1 cellular context compared by ENCODE assay signal in genomic region chr9:129317179-129318011, GRCh38.
TF ChIP-seq lines count a peak whose summit lies in the region.

No MANE protein-coding gene starts in this region.

TF ChIP-seq in HepG2, 621 proteins besides CTCF, POLR2A, EP300 and RAD21 (continued from another document and continues in another):
- TF ChIP-seq, protein P1, sequence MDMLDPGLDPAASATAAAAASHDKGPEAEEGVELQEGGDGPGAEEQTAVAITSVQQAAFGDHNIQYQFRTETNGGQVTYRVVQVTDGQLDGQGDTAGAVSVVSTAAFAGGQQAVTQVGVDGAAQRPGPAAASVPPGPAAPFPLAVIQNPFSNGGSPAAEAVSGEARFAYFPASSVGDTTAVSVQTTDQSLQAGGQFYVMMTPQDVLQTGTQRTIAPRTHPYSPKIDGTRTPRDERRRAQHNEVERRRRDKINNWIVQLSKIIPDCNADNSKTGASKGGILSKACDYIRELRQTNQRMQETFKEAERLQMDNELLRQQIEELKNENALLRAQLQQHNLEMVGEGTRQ (IDR thresholded peaks at IDR 0.05; ENCODE audit: low read depth, low read length) = peak; percentile 93
- TF ChIP-seq, protein P1 (CRISPR knock-in tag; IDR thresholded peaks at IDR 0.05; ENCODE audit: borderline replicate concordance) = peak; percentile 97; the same call in 1 of the 2 replicates
- TF ChIP-seq ZFP91 (CRISPR knock-in tag; IDR thresholded peaks at IDR 0.05; ENCODE audit: borderline replicate concordance) (peak; percentile 59; the same call in 1 of the 2 replicates), BRCA1 (CRISPR knock-in tag; IDR thresholded peaks at IDR 0.05) (no peak), ZNF234 (CRISPR knock-in tag; conservative IDR thresholded peaks at IDR 0.05) (no peak), ZNF550 (CRISPR knock-in tag; IDR thresholded peaks at IDR 0.05; ENCODE audit: borderline replicate concordance) (no peak), ZFP62 (CRISPR knock-in tag; IDR thresholded peaks at IDR 0.05) (no peak), ZNF777 (CRISPR knock-in tag; IDR thresholded peaks at IDR 0.05) (no peak), ARNT2 (CRISPR knock-in tag; IDR thresholded peaks at IDR 0.05; ENCODE audit: low read depth) (no peak), ZBTB42 (CRISPR knock-in tag; IDR thresholded peaks at IDR 0.05) (no peak), ZMAT5 (CRISPR knock-in tag; IDR thresholded peaks at IDR 0.05; ENCODE audit: borderline replicate concordance, low read depth) (no peak), ZKSCAN8 (CRISPR knock-in tag; IDR thresholded peaks at IDR 0.05; ENCODE audit: borderline replicate concordance) (no peak), TEAD3 (CRISPR knock-in tag; optimal IDR thresholded peaks at IDR 0.05; ENCODE audit: borderline replicate concordance) (peak; percentile 73), GLMP (CRISPR knock-in tag; IDR thresholded peaks at IDR 0.05; ENCODE audit: borderline replicate concordance) (no peak), ZNF121 (CRISPR knock-in tag; IDR thresholded peaks at IDR 0.05) (no peak), ZNF333 (CRISPR knock-in tag; IDR thresholded peaks at IDR 0.05; ENCODE audit: borderline replicate concordance) (peak; percentile 97; the same call in 1 of the 2 replicates), REL (CRISPR knock-in tag; conservative IDR thresholded peaks at IDR 0.05) (no peak), ETV6 (CRISPR knock-in tag; conservative IDR thresholded peaks at IDR 0.05) (no peak), MAZ (IDR thresholded peaks at IDR 0.05; ENCODE audit: borderline replicate concordance, low read depth, low read length) (no peak), MAZ (CRISPR knock-in tag; IDR thresholded peaks at IDR 0.05; ENCODE audit: low read depth) (0 out of 2 replicates have a peak, but pooled peaks have one; percentile 17), JUN (CRISPR knock-in tag; IDR thresholded peaks at IDR 0.05) (no peak), ZNF331 (CRISPR knock-in tag; IDR thresholded peaks at IDR 0.05) (peak; percentile 61; the same call in 1 of the 2 replicates), TOPORS (CRISPR knock-in tag; IDR thresholded peaks at IDR 0.05) (no peak), CREB1 (IDR thresholded peaks at IDR 0.05) (no peak), CREB1 (CRISPR knock-in tag; IDR thresholded peaks at IDR 0.05) (no peak), ZNF383 (CRISPR knock-in tag; IDR thresholded peaks at IDR 0.05; ENCODE audit: borderline replicate concordance) (no peak), SP140L (CRISPR knock-in tag; IDR thresholded peaks at IDR 0.05; ENCODE audit: borderline replicate concordance) (no peak), KAT8 (CRISPR knock-in tag; IDR thresholded peaks at IDR 0.05) (0 out of 2 replicates have a peak, but pooled peaks have one; percentile 36), SUZ12 (IDR thresholded peaks at IDR 0.05; ENCODE audit: low read depth, low read length) (peak; percentile 66), JUND (CRISPR knock-in tag; IDR thresholded peaks at IDR 0.05) (no peak), THAP11 (CRISPR knock-in tag; IDR thresholded peaks at IDR 0.05) (peak; percentile 98), CREM (IDR thresholded peaks at IDR 0.05) (peak; percentile 21; the same call in 1 of the 2 replicates), CREM (CRISPR knock-in tag; IDR thresholded peaks at IDR 0.05) (no peak), FOXK1 (CRISPR knock-in tag; IDR thresholded peaks at IDR 0.05; ENCODE audit: borderline replicate concordance, low read depth) (peak; percentile 59; the same call in 1 of the 2 replicates), PCBP2 (optimal IDR thresholded peaks at IDR 0.05; ENCODE audit: low read depth, low read length, poor library complexity, severe bottlenecking) (no peak)
- TF ChIP-seq, protein P2, sequence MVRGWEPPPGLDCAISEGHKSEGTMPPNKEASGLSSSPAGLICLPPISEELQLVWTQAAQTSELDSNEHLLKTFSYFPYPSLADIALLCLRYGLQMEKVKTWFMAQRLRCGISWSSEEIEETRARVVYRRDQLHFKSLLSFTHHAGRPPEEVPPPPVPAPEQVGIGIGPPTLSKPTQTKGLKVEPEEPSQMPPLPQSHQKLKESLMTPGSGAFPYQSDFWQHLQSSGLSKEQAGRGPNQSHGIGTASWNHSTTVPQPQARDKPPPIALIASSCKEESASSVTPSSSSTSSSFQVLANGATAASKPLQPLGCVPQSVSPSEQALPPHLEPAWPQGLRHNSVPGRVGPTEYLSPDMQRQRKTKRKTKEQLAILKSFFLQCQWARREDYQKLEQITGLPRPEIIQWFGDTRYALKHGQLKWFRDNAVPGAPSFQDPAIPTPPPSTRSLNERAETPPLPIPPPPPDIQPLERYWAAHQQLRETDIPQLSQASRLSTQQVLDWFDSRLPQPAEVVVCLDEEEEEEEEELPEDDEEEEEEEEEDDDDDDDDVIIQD (CRISPR knock-in tag; IDR thresholded peaks at IDR 0.05; ENCODE audit: low read depth) = 0 out of 2 replicates have a peak, but pooled peaks have one; percentile 2
- TF ChIP-seq, protein P3, sequence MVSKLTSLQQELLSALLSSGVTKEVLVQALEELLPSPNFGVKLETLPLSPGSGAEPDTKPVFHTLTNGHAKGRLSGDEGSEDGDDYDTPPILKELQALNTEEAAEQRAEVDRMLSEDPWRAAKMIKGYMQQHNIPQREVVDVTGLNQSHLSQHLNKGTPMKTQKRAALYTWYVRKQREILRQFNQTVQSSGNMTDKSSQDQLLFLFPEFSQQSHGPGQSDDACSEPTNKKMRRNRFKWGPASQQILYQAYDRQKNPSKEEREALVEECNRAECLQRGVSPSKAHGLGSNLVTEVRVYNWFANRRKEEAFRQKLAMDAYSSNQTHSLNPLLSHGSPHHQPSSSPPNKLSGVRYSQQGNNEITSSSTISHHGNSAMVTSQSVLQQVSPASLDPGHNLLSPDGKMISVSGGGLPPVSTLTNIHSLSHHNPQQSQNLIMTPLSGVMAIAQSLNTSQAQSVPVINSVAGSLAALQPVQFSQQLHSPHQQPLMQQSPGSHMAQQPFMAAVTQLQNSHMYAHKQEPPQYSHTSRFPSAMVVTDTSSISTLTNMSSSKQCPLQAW (CRISPR knock-in tag; IDR thresholded peaks at IDR 0.05) = 0 out of 2 replicates have a peak, but pooled peaks have one; percentile 63
- TF ChIP-seq, protein P4, sequence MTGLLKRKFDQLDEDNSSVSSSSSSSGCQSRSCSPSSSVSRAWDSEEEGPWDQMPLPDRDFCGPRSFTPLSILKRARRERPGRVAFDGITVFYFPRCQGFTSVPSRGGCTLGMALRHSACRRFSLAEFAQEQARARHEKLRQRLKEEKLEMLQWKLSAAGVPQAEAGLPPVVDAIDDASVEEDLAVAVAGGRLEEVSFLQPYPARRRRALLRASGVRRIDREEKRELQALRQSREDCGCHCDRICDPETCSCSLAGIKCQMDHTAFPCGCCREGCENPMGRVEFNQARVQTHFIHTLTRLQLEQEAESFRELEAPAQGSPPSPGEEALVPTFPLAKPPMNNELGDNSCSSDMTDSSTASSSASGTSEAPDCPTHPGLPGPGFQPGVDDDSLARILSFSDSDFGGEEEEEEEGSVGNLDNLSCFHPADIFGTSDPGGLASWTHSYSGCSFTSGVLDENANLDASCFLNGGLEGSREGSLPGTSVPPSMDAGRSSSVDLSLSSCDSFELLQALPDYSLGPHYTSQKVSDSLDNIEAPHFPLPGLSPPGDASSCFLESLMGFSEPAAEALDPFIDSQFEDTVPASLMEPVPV (CRISPR knock-in tag; IDR thresholded peaks at IDR 0.05) = no peak
- TF ChIP-seq, protein P5, sequence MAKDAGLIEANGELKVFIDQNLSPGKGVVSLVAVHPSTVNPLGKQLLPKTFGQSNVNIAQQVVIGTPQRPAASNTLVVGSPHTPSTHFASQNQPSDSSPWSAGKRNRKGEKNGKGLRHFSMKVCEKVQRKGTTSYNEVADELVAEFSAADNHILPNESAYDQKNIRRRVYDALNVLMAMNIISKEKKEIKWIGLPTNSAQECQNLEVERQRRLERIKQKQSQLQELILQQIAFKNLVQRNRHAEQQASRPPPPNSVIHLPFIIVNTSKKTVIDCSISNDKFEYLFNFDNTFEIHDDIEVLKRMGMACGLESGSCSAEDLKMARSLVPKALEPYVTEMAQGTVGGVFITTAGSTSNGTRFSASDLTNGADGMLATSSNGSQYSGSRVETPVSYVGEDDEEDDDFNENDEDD (CRISPR knock-in tag; IDR thresholded peaks at IDR 0.05; ENCODE audit: borderline replicate concordance) = no peak
- TF ChIP-seq, protein P6, sequence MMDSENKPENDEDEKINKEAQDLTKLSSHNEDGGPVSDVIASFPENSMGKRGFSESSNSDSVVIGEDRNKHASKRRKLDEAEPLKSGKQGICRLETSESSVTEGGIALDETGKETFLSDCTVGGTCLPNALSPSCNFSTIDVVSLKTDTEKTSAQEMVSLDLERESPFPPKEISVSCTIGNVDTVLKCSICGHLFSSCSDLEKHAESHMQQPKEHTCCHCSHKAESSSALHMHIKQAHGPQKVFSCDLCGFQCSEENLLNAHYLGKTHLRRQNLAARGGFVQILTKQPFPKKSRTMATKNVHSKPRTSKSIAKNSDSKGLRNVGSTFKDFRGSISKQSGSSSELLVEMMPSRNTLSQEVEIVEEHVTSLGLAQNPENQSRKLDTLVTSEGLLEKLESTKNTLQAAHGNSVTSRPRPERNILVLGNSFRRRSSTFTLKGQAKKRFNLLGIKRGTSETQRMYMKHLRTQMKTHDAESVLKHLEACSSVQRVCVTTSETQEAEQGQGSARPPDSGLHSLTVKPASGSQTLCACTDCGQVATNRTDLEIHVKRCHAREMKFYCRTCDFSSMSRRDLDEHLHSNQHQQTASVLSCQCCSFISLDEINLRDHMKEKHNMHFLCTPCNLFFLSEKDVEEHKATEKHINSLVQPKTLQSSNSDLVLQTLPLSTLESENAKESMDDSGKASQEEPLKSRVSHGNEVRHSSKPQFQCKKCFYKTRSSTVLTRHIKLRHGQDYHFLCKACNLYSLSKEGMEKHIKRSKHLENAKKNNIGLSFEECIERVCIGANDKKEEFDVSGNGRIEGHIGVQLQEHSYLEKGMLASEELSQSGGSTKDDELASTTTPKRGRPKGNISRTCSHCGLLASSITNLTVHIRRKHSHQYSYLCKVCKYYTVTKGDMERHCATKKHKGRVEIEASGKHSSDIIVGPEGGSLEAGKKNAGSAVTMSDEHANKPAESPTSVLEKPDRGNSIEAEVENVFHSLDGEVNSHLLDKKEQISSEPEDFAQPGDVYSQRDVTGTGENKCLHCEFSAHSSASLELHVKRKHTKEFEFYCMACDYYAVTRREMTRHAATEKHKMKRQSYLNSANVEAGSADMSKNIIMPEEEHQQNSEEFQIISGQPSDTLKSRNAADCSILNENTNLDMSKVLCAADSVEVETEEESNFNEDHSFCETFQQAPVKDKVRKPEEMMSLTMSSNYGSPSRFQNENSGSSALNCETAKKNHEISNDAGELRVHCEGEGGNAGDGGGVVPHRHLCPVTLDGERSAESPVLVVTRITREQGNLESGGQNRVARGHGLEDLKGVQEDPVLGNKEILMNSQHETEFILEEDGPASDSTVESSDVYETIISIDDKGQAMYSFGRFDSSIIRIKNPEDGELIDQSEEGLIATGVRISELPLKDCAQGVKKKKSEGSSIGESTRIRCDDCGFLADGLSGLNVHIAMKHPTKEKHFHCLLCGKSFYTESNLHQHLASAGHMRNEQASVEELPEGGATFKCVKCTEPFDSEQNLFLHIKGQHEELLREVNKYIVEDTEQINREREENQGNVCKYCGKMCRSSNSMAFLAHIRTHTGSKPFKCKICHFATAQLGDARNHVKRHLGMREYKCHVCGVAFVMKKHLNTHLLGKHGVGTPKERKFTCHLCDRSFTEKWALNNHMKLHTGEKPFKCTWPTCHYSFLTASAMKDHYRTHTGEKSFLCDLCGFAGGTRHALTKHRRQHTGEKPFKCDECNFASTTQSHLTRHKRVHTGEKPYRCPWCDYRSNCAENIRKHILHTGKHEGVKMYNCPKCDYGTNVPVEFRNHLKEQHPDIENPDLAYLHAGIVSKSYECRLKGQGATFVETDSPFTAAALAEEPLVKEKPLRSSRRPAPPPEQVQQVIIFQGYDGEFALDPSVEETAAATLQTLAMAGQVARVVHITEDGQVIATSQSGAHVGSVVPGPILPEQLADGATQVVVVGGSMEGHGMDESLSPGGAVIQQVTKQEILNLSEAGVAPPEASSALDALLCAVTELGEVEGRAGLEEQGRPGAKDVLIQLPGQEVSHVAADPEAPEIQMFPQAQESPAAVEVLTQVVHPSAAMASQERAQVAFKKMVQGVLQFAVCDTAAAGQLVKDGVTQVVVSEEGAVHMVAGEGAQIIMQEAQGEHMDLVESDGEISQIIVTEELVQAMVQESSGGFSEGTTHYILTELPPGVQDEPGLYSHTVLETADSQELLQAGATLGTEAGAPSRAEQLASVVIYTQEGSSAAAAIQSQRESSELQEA (CRISPR knock-in tag; IDR thresholded peaks at IDR 0.05; ENCODE audit: not compliant biosample characterization) = no peak
